ENCODE assay signal across 18 cellular contexts in genomic region chr16:61926766-61927165, GRCh38.
DNase-seq lines count a peak whose midpoint lies in the region.
"Had no signal": no experiment of that assay in that cellular context is flagged by ENCODE, and none has a peak within 500 bp of the region (broad histone marks: within the 10 kb centered on the region; RNA-seq: fewer than 3 reads in every experiment).

No MANE protein-coding gene starts in this region.

- DNase-seq in DMS153 treated with DMSO at 0.1 percent for 48 hours (lab: John Stamatoyannopoulos, UW; ENCODE audit: unreplicated experiment): peak; percentile 49
- peak; percentile 52 for DNase-seq in NCI-H1105 (lab: John Stamatoyannopoulos, UW)
- peak; percentile 95 for DNase-seq in NCI-H748 treated with DMSO at 0.1 percent for 48 hours (lab: John Stamatoyannopoulos, UW)
- peak; percentile 0 for DNase-seq in glomerular visceral epithelial cell (ENCODE audit: extremely low spot score)
- no peak for DNase-seq in Ammon's horn (ENCODE audit: low spot score)
- DNase-seq in CD1c-positive myeloid dendritic cell (ENCODE audit: extremely low spot score): no peak
- DNase-seq in effector CD4-positive, alpha-beta T cell: no peak
- DNase-seq in trophoblast cell: no peak
- DNase-seq: activated CD4-positive, alpha-beta T cell treated with anti-CD3 and anti-CD28 coated beads, Interleukin-2, amount 10 ng/mL, durations not matched to agents 7 days and 5 days; activated naive CD4-positive, alpha-beta T cell treated with anti-CD3 and anti-CD28 coated beads, Interleukin-2, amount 50 U/mL, for 16 hours; foreskin keratinocyte; GF-D8; mesendoderm; natural killer cell; SHP77; stimulated activated CD4-positive, alpha-beta T cell treated with anti-CD3 and anti-CD28 coated beads, Interleukin-4, amount 100 ng/mL, for 4 hours; T-helper 1 cell had no signal

- H3K14ac ChIP-seq in trophoblast cell (ENCODE audit: low read length): no peak overlapping the region

- H4K91ac ChIP-seq in trophoblast cell (ENCODE audit: low read depth, low read length): no peak overlapping the region

- H2AFZ ChIP-seq in trophoblast cell (ENCODE audit: insufficient read depth, low read length, poor library complexity): no peak overlapping the region

- H2AK5ac ChIP-seq in trophoblast cell (ENCODE audit: low read length): no peak overlapping the region

- no peak overlapping the region for H3K9ac ChIP-seq in trophoblast cell (ENCODE audit: low read length)

- H2BK12ac ChIP-seq in trophoblast cell (ENCODE audit: low read length): no peak overlapping the region

- H3K23ac ChIP-seq in trophoblast cell (ENCODE audit: low read length): no peak overlapping the region

- H3K4me2 ChIP-seq in trophoblast cell (ENCODE audit: low read length): no peak overlapping the region
- H3K4me2 ChIP-seq: smooth muscle cell had no signal

- no peak overlapping the region for H3K18ac ChIP-seq in trophoblast cell (ENCODE audit: low read length)

- no peak overlapping the region for H3K27ac ChIP-seq in trophoblast cell (ENCODE audit: low read depth, low read length)
- H3K27ac ChIP-seq: foreskin keratinocyte had no signal

- no CpG with 5 or more reads among the region's 3 CpGs for WGBS in trophoblast cell (ENCODE audit: extremely low coverage, insufficient coverage, insufficient read length)

- no peak overlapping the region for H2BK5ac ChIP-seq in trophoblast cell (ENCODE audit: low read depth, low read length, poor library complexity)

- H4K12ac ChIP-seq in trophoblast cell (ENCODE audit: low read depth, low read length): no peak overlapping the region

- no peaks in the 10 kb centered on the region for H3K27me3 ChIP-seq in trophoblast cell (ENCODE audit: insufficient read depth, low read length)
- H3K27me3 ChIP-seq: foreskin keratinocyte had no signal

- no peaks in the 10 kb centered on the region for H3K9me3 ChIP-seq in trophoblast cell (ENCODE audit: insufficient read depth, low read depth, low read length)

- no peak overlapping the region for H3K4ac ChIP-seq in trophoblast cell (ENCODE audit: low read depth, low read length)

- no peak overlapping the region for H3K4me3 ChIP-seq in trophoblast cell (ENCODE audit: low read depth, low read length)
- H3K4me3 ChIP-seq: smooth muscle cell had no signal

- no peaks in the 10 kb centered on the region for H3K36me3 ChIP-seq in trophoblast cell (ENCODE audit: control insufficient read depth in 1 of 2, insufficient read depth in 2 of 2, low read length in 2 of 2)

- H3K4me1 ChIP-seq in trophoblast cell (ENCODE audit: control insufficient read depth in 1 of 2, insufficient read depth in 2 of 2, low read length in 2 of 2): no peaks in the 10 kb centered on the region
- H3K4me1 ChIP-seq: foreskin keratinocyte had no signal

- no peak overlapping the region for H4K8ac ChIP-seq in trophoblast cell (ENCODE audit: low read depth, low read length)

- no peaks in the 10 kb centered on the region for H3K79me1 ChIP-seq in trophoblast cell (ENCODE audit: low read length)

- no peak overlapping the region for H2BK120ac ChIP-seq in trophoblast cell (ENCODE audit: insufficient read depth, low read length, poor library complexity)

- no peaks in the 10 kb centered on the region for H3K79me2 ChIP-seq in trophoblast cell (ENCODE audit: control insufficient read depth, insufficient read depth, low read length, poor library complexity)

Comparison
In these comparisons a context has a peak if more than half of its experiments do, and no peak if none do; other contexts are left out.
1. DNase-seq: peak in DMS153 treated with DMSO at 0.1 percent for 48 hours (single experiment), NCI-H1105 (single experiment), NCI-H748 treated with DMSO at 0.1 percent for 48 hours (single experiment) and glomerular visceral epithelial cell (single experiment); none in Ammon's horn (single experiment), CD1c-positive myeloid dendritic cell (single experiment), effector CD4-positive, alpha-beta T cell (single experiment) and trophoblast cell (0 of 2).